1 cellular context compared by ENCODE assay signal in genomic region chr3:56494679-56495322, GRCh38.
TF ChIP-seq lines count a peak whose summit lies in the region.

No MANE protein-coding gene starts in this region.

TF ChIP-seq in K562, 482 proteins besides CTCF, POLR2A, EP300 and RAD21 (continued from another document and continues in another):
- TF ChIP-seq BCLAF1 (IDR thresholded peaks at IDR 0.05; ENCODE audit: borderline replicate concordance in 1 of 2, control insufficient read depth in 1 of 2, low read depth in 2 of 2, low read length in 1 of 2) (no peak), NFATC3 (IDR thresholded peaks at IDR 0.05) (no peak), AFF1 (IDR thresholded peaks at IDR 0.05; ENCODE audit: low read depth in 1 of 2, partially characterized antibody in 2 of 2) (peak in 1 of 2 experiments; percentile 96), ZFX (CRISPR knock-in tag; IDR thresholded peaks at IDR 0.05) (no peak), ZBTB1 (CRISPR knock-in tag; IDR thresholded peaks at IDR 0.05; ENCODE audit: borderline replicate concordance, low read depth) (no peak), BDP1 (IDR thresholded peaks at IDR 0.05; ENCODE audit: insufficient read depth, insufficient read length) (no peak), SUPT5H (IDR thresholded peaks at IDR 0.05) (no peak), CREB3L1 (IDR thresholded peaks at IDR 0.05; ENCODE audit: borderline replicate concordance, low read depth) (no peak), NFE2L1 (tag; IDR thresholded peaks at IDR 0.05; ENCODE audit: borderline replicate concordance, low read depth) (no peak), SNIP1 (IDR thresholded peaks at IDR 0.05; ENCODE audit: low read depth) (no peak), ZNF586 (CRISPR knock-in tag; conservative IDR thresholded peaks at IDR 0.05) (no peak), KLF1 (tag; IDR thresholded peaks at IDR 0.05) (no peak), NCOR1 (IDR thresholded peaks at IDR 0.05) (no peak), NFXL1 (CRISPR knock-in tag; IDR thresholded peaks at IDR 0.05) (0 out of 2 replicates have a peak, but pooled peaks have one; percentile 21), NFE2 (IDR thresholded peaks at IDR 0.05; ENCODE audit: low read depth) (no peak), KLF10 (CRISPR knock-in tag; IDR thresholded peaks at IDR 0.05) (no peak), KAT2B (IDR thresholded peaks at IDR 0.05; ENCODE audit: low read depth, low read length) (no peak), SIN3B (IDR thresholded peaks at IDR 0.05; ENCODE audit: low read depth) (no peak), SMC3 (conservative IDR thresholded peaks at IDR 0.05; ENCODE audit: insufficient read depth, low read depth, low read length) (peak; percentile 36; the same call in 1 of the 2 replicates), ZNF766 (CRISPR knock-in tag; conservative IDR thresholded peaks at IDR 0.05) (peak; percentile 94), ZKSCAN8 (CRISPR knock-in tag; IDR thresholded peaks at IDR 0.05) (no peak), ZNF778 (CRISPR knock-in tag; IDR thresholded peaks at IDR 0.05) (no peak), LCOR (CRISPR knock-in tag; IDR thresholded peaks at IDR 0.05) (peak; percentile 67; the same call in 1 of the 2 replicates), ZBTB7A (IDR thresholded peaks at IDR 0.05; ENCODE audit: borderline replicate concordance, control insufficient read depth, low read depth, low read length) (no peak), CREB5 (CRISPR knock-in tag; IDR thresholded peaks at IDR 0.05) (no peak), ZBTB43 (CRISPR knock-in tag; IDR thresholded peaks at IDR 0.05) (0 out of 2 replicates have a peak, but pooled peaks have one; percentile 48), TEAD1 (CRISPR knock-in tag; IDR thresholded peaks at IDR 0.05) (peak; percentile 35 to 73; a peak in 2 of 4 replicates), ZZZ3 (IDR thresholded peaks at IDR 0.05) (no peak), ETV5 (CRISPR knock-in tag; IDR thresholded peaks at IDR 0.05; ENCODE audit: low read depth) (peak; percentile 27; the same call in 1 of the 2 replicates), E2F4 (CRISPR knock-in tag; IDR thresholded peaks at IDR 0.05; ENCODE audit: low read depth) (0 out of 2 replicates have a peak, but pooled peaks have one; percentile 32), STAT6 (CRISPR knock-in tag; IDR thresholded peaks at IDR 0.05) (no peak), NELFE (IDR thresholded peaks at IDR 0.05; ENCODE audit: insufficient read depth, insufficient read length) (no peak), TAL1 (IDR thresholded peaks at IDR 0.05) (no peak), DDX20 (tag; IDR thresholded peaks at IDR 0.05; ENCODE audit: low read depth) (no peak), ASH1L (IDR thresholded peaks at IDR 0.05; ENCODE audit: borderline replicate concordance, low read depth, partially characterized antibody) (no peak), ADNP (tag; IDR thresholded peaks at IDR 0.05) (no peak), HNRNPK (IDR thresholded peaks at IDR 0.05; ENCODE audit: low read depth, low read length, poor library complexity, severe bottlenecking) (no peak), THRB (CRISPR knock-in tag; conservative IDR thresholded peaks at IDR 0.05) (0 out of 2 replicates have a peak, but pooled peaks have one; percentile 22), SNRNP70 (optimal IDR thresholded peaks at IDR 0.05; ENCODE audit: low read depth, low read length) (no peak), FOXO4 (CRISPR knock-in tag; IDR thresholded peaks at IDR 0.05) (no peak), CC2D1A (IDR thresholded peaks at IDR 0.05) (no peak)
